ENCODE assay signal across 33 cellular contexts in the genomic region with DNA sequence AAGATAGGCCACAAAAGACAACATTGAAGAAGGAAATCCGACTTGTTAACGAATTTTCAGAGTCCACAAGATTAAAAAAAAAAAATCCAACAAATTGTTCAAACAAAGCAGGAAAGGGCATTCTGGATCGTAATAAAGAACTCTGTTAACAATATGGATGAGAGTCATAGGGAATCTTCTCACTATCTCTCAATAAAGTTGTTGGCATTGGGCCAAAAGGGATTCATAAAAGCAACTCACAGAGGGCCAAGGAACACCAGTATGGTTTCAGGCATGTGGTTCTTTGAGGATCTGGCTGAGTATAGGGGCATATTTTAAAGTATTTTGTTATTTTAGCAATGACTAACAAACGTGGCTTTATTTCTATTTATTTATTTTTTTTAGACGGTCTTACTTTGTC. TPM values are rescaled to one million over a fixed set of nuclear protein-coding genes. Genes with fewer than 3 reads are reported as not detected.
"Had no signal": no experiment of that assay in that cellular context is flagged by ENCODE, and none has a peak within 500 bp of the region (broad histone marks: within the 10 kb centered on the region; RNA-seq: fewer than 3 reads in every experiment).

No MANE protein-coding gene starts in this region.

- H3K4me3 ChIP-seq: dorsolateral prefrontal cortex, gastroesophageal sphincter, heart left ventricle, lung, mucosa of descending colon, neural progenitor cell, smooth muscle cell, suprapubic skin, transverse colon, upper lobe of right lung, uterus had no signal

- H3K27ac Mint-ChIP-seq: memory B cell; mesothelial cell of epicardium; naive B cell; natural killer cell treated with Interleukin-12 subunit alpha and Interleukin-12 subunit beta and Interleukin-15 and Interleukin-18, amount 100 ng/mL, for 72 hours; neural progenitor cell; progenitor cell of endocrine pancreas; stimulated activated naive CD8-positive, alpha-beta T cell treated with anti-CD3 and anti-CD28 coated beads, Interleukin-15, amount 100 ng/mL, for 72 hours had no signal

- H3K9me3 ChIP-seq: gastroesophageal sphincter, mucosa of descending colon, suprapubic skin, transverse colon, upper lobe of right lung, uterus had no signal

- H3K27me3 ChIP-seq: dorsolateral prefrontal cortex, gastroesophageal sphincter, heart left ventricle, neural progenitor cell, suprapubic skin, transverse colon, upper lobe of right lung, uterus had no signal

- DNase-seq: dorsolateral prefrontal cortex; effector CD4-positive, alpha-beta T cell; foreskin fibroblast; heart left ventricle; hippocampal formation; immature natural killer cell; islet precursor cell; kidney glomerular epithelial cell; left ventricle myocardium superior; mucosa of descending colon; naive B cell; stimulated activated CD4-positive, alpha-beta T cell treated with anti-CD3 and anti-CD28 coated beads, Interleukin-12 subunit alpha, Interleukin-12 subunit beta, amount 100 ng/mL, for 4 hours; stimulated activated CD4-positive, alpha-beta T cell treated with anti-CD3 and anti-CD28 coated beads, Interleukin-1b, Interleukin-23, amount 100 ng/mL, for 48 hours; stimulated activated CD4-positive, alpha-beta T cell treated with anti-CD3 and anti-CD28 coated beads, Interleukin-4, amount 100 ng/mL, for 1 hour; stimulated activated CD8-positive, alpha-beta memory T cell treated with anti-CD3 and anti-CD28 coated beads, Interleukin-4, amount 100 ng/mL, for 48 hours; stimulated activated naive CD4-positive, alpha-beta T cell; stimulated activated naive CD8-positive, alpha-beta T cell treated with anti-CD3 and anti-CD28 coated beads, Interleukin-15, amount 100 ng/mL, for 72 hours; transverse colon; upper lobe of right lung; uterus had no signal

- H3K27ac ChIP-seq: dorsolateral prefrontal cortex, epithelial cell of prostate, gastroesophageal sphincter, heart left ventricle, neural progenitor cell, parathyroid adenoma, suprapubic skin, transverse colon, upper lobe of right lung, uterus had no signal

- H3K9me3 Mint-ChIP-seq: immature natural killer cell; memory B cell; natural killer cell treated with Interleukin-12 subunit alpha and Interleukin-12 subunit beta and Interleukin-15 and Interleukin-18, amount 100 ng/mL, for 72 hours; stimulated activated naive CD8-positive, alpha-beta T cell treated with anti-CD3 and anti-CD28 coated beads, Interleukin-15, amount 100 ng/mL, for 72 hours had no signal

- H3K4me3 Mint-ChIP-seq: immature natural killer cell; memory B cell; mesothelial cell of epicardium; naive B cell; natural killer cell treated with Interleukin-12 subunit alpha and Interleukin-12 subunit beta and Interleukin-15 and Interleukin-18, amount 100 ng/mL, for 72 hours; neural progenitor cell; stimulated activated naive CD8-positive, alpha-beta T cell treated with anti-CD3 and anti-CD28 coated beads, Interleukin-15, amount 100 ng/mL, for 72 hours had no signal

- H3K4me1 ChIP-seq: gastroesophageal sphincter, parathyroid adenoma, suprapubic skin, transverse colon, upper lobe of right lung, uterus had no signal

- H3K27me3 Mint-ChIP-seq: memory B cell; naive B cell; natural killer cell treated with Interleukin-12 subunit alpha and Interleukin-12 subunit beta and Interleukin-15 and Interleukin-18, amount 100 ng/mL, for 72 hours; progenitor cell of endocrine pancreas; stimulated activated naive CD8-positive, alpha-beta T cell treated with anti-CD3 and anti-CD28 coated beads, Interleukin-15, amount 100 ng/mL, for 72 hours had no signal

- H3K4me1 Mint-ChIP-seq: immature natural killer cell; memory B cell; naive B cell; stimulated activated naive CD8-positive, alpha-beta T cell treated with anti-CD3 and anti-CD28 coated beads, Interleukin-15, amount 100 ng/mL, for 72 hours had no signal

- H3K9ac ChIP-seq: neural progenitor cell, parathyroid adenoma had no signal

- H3K36me3 ChIP-seq: neural progenitor cell, suprapubic skin, uterus had no signal

RNA-seq across cellular contexts. Expression of a gene that starts 49.5 kb away (rescaled TPM):
- total RNA-seq: esophagus mucosa, osteoblast, smooth muscle cell had no signal
- polyA plus RNA-seq: smooth muscle cell had no signal
